ENCODE assay signal across 1 cellular context in the genomic region with DNA sequence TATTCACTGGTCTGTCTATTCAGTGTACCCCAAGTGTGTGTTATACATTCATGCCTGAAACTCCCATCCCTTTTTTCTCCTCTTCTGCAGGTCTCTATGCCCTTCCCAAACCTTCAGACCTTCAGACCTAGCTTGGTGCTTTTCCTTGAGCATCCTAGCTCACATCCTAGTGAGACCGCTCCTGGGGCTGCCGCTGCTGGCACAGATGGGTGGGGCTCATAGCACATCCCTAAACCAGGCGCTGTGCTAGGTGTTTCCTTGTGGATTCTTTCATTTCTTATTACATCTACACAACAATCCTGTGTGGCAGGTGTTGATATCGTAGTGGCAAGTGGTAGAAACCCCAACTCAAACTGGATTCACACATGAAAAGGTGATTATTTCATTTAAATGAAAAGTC.
TF ChIP-seq lines count a peak whose summit lies in the region.

No MANE protein-coding gene starts in this region.

TF ChIP-seq in A549, 52 proteins besides CTCF, POLR2A, EP300 and RAD21 (continued from another document):
- TF ChIP-seq, protein P1, sequence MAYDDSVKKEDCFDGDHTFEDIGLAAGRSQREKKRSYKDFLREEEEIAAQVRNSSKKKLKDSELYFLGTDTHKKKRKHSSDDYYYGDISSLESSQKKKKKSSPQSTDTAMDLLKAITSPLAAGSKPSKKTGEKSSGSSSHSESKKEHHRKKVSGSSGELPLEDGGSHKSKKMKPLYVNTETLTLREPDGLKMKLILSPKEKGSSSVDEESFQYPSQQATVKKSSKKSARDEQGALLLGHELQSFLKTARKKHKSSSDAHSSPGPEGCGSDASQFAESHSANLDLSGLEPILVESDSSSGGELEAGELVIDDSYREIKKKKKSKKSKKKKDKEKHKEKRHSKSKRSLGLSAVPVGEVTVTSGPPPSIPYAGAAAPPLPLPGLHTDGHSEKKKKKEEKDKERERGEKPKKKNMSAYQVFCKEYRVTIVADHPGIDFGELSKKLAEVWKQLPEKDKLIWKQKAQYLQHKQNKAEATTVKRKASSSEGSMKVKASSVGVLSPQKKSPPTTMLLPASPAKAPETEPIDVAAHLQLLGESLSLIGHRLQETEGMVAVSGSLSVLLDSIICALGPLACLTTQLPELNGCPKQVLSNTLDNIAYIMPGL (CRISPR knock-in tag; IDR thresholded peaks at IDR 0.05; ENCODE audit: borderline replicate concordance), result no peak
- TF ChIP-seq ZFP36 (IDR thresholded peaks at IDR 0.05; ENCODE audit: borderline replicate concordance, partially characterized antibody), result no peak
- no peak for TF ChIP-seq MYC (IDR thresholded peaks at IDR 0.05; ENCODE audit: borderline replicate concordance, low read length)
- no peak for TF ChIP-seq JUN (IDR thresholded peaks at IDR 0.05)
